ENCODE assay signal across 12 cellular contexts in the genomic region with DNA sequence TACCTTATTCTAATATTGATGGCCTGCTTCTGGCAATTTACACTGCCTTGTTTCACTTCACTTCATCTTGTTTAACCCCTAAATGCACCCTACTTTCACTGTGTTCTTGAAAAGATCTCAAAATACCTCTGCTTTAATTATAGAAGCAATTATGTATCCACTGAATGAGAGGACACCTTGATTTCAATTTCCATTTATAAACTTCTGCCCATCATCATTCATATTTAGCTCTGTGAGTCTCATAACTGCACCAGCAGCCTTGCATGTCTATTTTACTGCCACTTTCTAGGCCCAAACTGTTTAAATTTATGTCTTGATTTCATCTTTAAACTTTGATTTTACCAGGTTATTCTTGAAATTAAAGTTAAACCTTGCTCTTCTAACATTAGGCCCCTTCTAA. TPM values are rescaled to one million over a fixed set of nuclear protein-coding genes. Genes with fewer than 3 reads are reported as not detected.
DNase-seq lines count a peak whose midpoint lies in the region; ATAC-seq and TF ChIP-seq lines count a peak whose summit lies in the region.
"Had no signal": no experiment of that assay in that cellular context is flagged by ENCODE, and none has a peak within 500 bp of the region (broad histone marks: within the 10 kb centered on the region; RNA-seq: fewer than 3 reads in every experiment).

No MANE protein-coding gene starts in this region.

- peaks cover 24% of the 10 kb centered on the region for H3K36me3 Mint-ChIP-seq in T-helper 1 cell treated with Interleukin-12 subunit alpha and Interleukin-12 subunit beta and Interleukin-4 antibody, amounts not matched to agents 30 μg/mL and 1 μg/mL, for 36 hours (ENCODE audit: low read depth)
- H3K36me3 Mint-ChIP-seq in endodermal cell (ENCODE audit: low read depth) (peaks cover 38% of the 10 kb centered on the region), osteocyte (ENCODE audit: unreplicated experiment) (peaks cover 17% of the 10 kb centered on the region)

- H3K27me3 Mint-ChIP-seq in T-helper 1 cell treated with Interleukin-12 subunit alpha and Interleukin-12 subunit beta and Interleukin-4 antibody, amounts not matched to agents 30 μg/mL and 1 μg/mL, for 36 hours (ENCODE audit: low read depth), result no peaks in the 10 kb centered on the region
- H3K27me3 Mint-ChIP-seq in endodermal cell (ENCODE audit: insufficient read depth) (no peaks in the 10 kb centered on the region), osteocyte (ENCODE audit: unreplicated experiment) (no peaks in the 10 kb centered on the region)

- no peaks in the 10 kb centered on the region for H3K9me2 ChIP-seq in OCI-LY7 (ENCODE audit: insufficient read depth, low read length)

- ATAC-seq in GM21390 (IDR thresholded peaks at IDR 0.05; ENCODE audit: unreplicated experiment), result no peak

- H3K4me1 Mint-ChIP-seq in T-helper 1 cell treated with Interleukin-12 subunit alpha and Interleukin-12 subunit beta and Interleukin-4 antibody, amounts not matched to agents 30 μg/mL and 1 μg/mL, for 36 hours (ENCODE audit: low read depth), result peaks cover 28% of the 10 kb centered on the region
- peaks cover 20% of the 10 kb centered on the region for H3K4me1 Mint-ChIP-seq in endodermal cell
- peaks cover 13% of the 10 kb centered on the region for H3K4me1 Mint-ChIP-seq in osteocyte (ENCODE audit: unreplicated experiment)

- H3K79me2 ChIP-seq in OCI-LY7 (ENCODE audit: insufficient read depth, low read depth, low read length), result peaks cover 42% of the 10 kb centered on the region; the same call in 1 of the 2 replicates

- no peak for TF ChIP-seq CTCF in OCI-LY7 (conservative IDR thresholded peaks at IDR 0.05; ENCODE audit: low read length)
- no peak for TF ChIP-seq CTCF in endodermal cell (conservative IDR thresholded peaks at IDR 0.05)
- TF ChIP-seq CTCF in osteocyte (IDR thresholded peaks at IDR 0.05), result no peak

- intact Hi-C loops in OCI-LY7 (cut with micrococcal nuclease; ENCODE audit: unreplicated experiment), result no loop called here

- H3K4me3 Mint-ChIP-seq in T-helper 1 cell treated with Interleukin-12 subunit alpha and Interleukin-12 subunit beta and Interleukin-4 antibody, amounts not matched to agents 30 μg/mL and 1 μg/mL, for 36 hours, result no peak overlapping the region
- peak overlapping the region; percentile 35 for H3K4me3 Mint-ChIP-seq in endodermal cell
- H3K4me3 Mint-ChIP-seq in osteocyte (ENCODE audit: unreplicated experiment), result no peak overlapping the region

- CTCF ChIA-PET in OCI-LY7 (lab: Charles Lee; ENCODE audit: unreplicated experiment), result no interaction called here

- POLR2A ChIA-PET in OCI-LY7 (lab: Charles Lee), result interaction anchor here (0.7 to 1.4 kb wide), 3 partner anchors 21 to 172 kb away, joined by 3 read pairs; no protein-coding TSS in a partner anchor

- no peaks in the 10 kb centered on the region for H3K27me3 ChIP-seq in endodermal cell (ENCODE audit: control insufficient read depth, insufficient read depth, low read length, poor library complexity, severe bottlenecking)
- H3K27me3 ChIP-seq: ascending aorta had no signal

- no peak overlapping the region for H3K4me3 ChIP-seq in OCI-LY7 (ENCODE audit: low read depth, low read length, poor library complexity, severe bottlenecking)
- peak overlapping the region; percentile 50 for H3K4me3 ChIP-seq in endodermal cell (ENCODE audit: low read length)
- H3K4me3 ChIP-seq: ascending aorta had no signal

- DNase-seq in T-helper 1 cell, result no peak
- DNase-seq in OCI-LY7 (ENCODE audit: low spot score), result no peak
- DNase-seq in endodermal cell, result no peak
- no peak for DNase-seq in osteocyte (ENCODE audit: extremely low spot score, unreplicated experiment)
- no peak for DNase-seq in medulla oblongata (ENCODE audit: extremely low spot score)
- no peak for DNase-seq in globus pallidus (ENCODE audit: low spot score)
- DNase-seq: 8988T; activated CD4-positive, alpha-beta T cell treated with anti-CD3 and anti-CD28 coated beads for 1 hour; NCI-H2171 had no signal

- H3K9me3 ChIP-seq in OCI-LY7 (ENCODE audit: low read length) (no peaks in the 10 kb centered on the region), endodermal cell (ENCODE audit: control insufficient read depth, low read length) (no peaks in the 10 kb centered on the region)
- H3K9me3 ChIP-seq: ascending aorta had no signal

- H3K4me1 ChIP-seq in OCI-LY7 (ENCODE audit: insufficient read depth, low read length, poor library complexity, severe bottlenecking) (peaks cover 14% of the 10 kb centered on the region), endodermal cell (ENCODE audit: control insufficient read depth, insufficient read depth, low read length) (peaks cover 11% of the 10 kb centered on the region)
- H3K4me1 ChIP-seq: ascending aorta had no signal

- H3K27ac ChIP-seq in OCI-LY7 (ENCODE audit: low read depth, low read length, poor library complexity, severe bottlenecking) (peak overlapping the region; percentile 9), endodermal cell (ENCODE audit: low read depth, low read length) (no peak overlapping the region)
- H3K27ac ChIP-seq: ascending aorta had no signal

- H4K20me1 ChIP-seq in OCI-LY7 (ENCODE audit: insufficient read depth, low read length), result no peaks in the 10 kb centered on the region

- H3K4me2 ChIP-seq in OCI-LY7 (ENCODE audit: low read length), result peak overlapping the region; percentile 17; the same call in 1 of the 2 replicates

- BruUV-seq in OCI-LY7 (replicated peaks; lab: Mats Ljungman, UMichigan), result no TSS peak

- peak overlapping the region; percentile 9 for H3K27ac Mint-ChIP-seq in T-helper 1 cell treated with Interleukin-12 subunit alpha and Interleukin-12 subunit beta and Interleukin-4 antibody, amounts not matched to agents 30 μg/mL and 1 μg/mL, for 36 hours
- H3K27ac Mint-ChIP-seq in endodermal cell (peak overlapping the region; percentile 74), osteocyte (ENCODE audit: unreplicated experiment) (peak overlapping the region; percentile 4)

- H2AFZ ChIP-seq in OCI-LY7 (ENCODE audit: low read length), result no peak overlapping the region

- no peaks in the 10 kb centered on the region for H3K9me3 Mint-ChIP-seq in T-helper 1 cell treated with Interleukin-12 subunit alpha and Interleukin-12 subunit beta and Interleukin-4 antibody, amounts not matched to agents 30 μg/mL and 1 μg/mL, for 36 hours
- H3K9me3 Mint-ChIP-seq in endodermal cell (no peaks in the 10 kb centered on the region), osteocyte (ENCODE audit: unreplicated experiment) (no peaks in the 10 kb centered on the region)

- H3K9ac ChIP-seq in endodermal cell (ENCODE audit: extremely low read depth, low read length, poor library complexity, severe bottlenecking), result no peak overlapping the region

- H3K36me3 ChIP-seq in OCI-LY7 (ENCODE audit: insufficient read depth, low read length), result peaks cover 76% of the 10 kb centered on the region
- peaks cover 31% of the 10 kb centered on the region for H3K36me3 ChIP-seq in endodermal cell (ENCODE audit: control insufficient read depth, insufficient read depth, low read length)

RNA-seq across cellular contexts. Expression of a gene that starts 7.1 kb away (rescaled TPM):
- total RNA-seq in OCI-LY7 (2014; rRNA removed; shearing (Covaris generic)), result 14.7 and 17.2 TPM in 2 replicates
- total RNA-seq in OCI-LY7 (2022) (9.7 and 11.6 TPM in 2 replicates), endodermal cell (10 to 100 TPM; 18.5 to 19.7 TPM), osteocyte (7.3 and 8.4 TPM in 2 replicates)
- 19.4 TPM for polyA plus RNA-seq in endodermal cell (2013, experiment 1 of 2)
- polyA plus RNA-seq in endodermal cell (2013, experiment 2 of 2), result 21.4 TPM

RNA-seq across cellular contexts. Expression of a gene that starts 21.6 kb away (rescaled TPM):
- total RNA-seq in OCI-LY7 (2014; rRNA removed; shearing (Covaris generic)), result 79.3 and 83.5 TPM in 2 replicates
- total RNA-seq in OCI-LY7 (2022) (70.0 and 71.7 TPM in 2 replicates), endodermal cell (10 to 100 TPM; 21.4 to 23.5 TPM), osteocyte (46.6 and 50.6 TPM in 2 replicates)
- polyA plus RNA-seq in endodermal cell (2013, experiment 1 of 2), result 22.3 TPM
- 22.9 TPM for polyA plus RNA-seq in endodermal cell (2013, experiment 2 of 2)

RNA-seq across cellular contexts. Expression of a gene that starts 21.7 kb away (rescaled TPM):
- 257 and 441 TPM in 2 replicates for total RNA-seq in OCI-LY7 (2014; rRNA removed; shearing (Covaris generic))
- 306 and 313 TPM in 2 replicates for total RNA-seq in OCI-LY7 (2022)
- 100 to 1,000 TPM; 167 to 176 TPM for total RNA-seq in endodermal cell
- polyA plus RNA-seq in endodermal cell (2013, experiment 1 of 2), result 168 TPM
- 166 TPM for polyA plus RNA-seq in endodermal cell (2013, experiment 2 of 2)
- 171 and 187 TPM in 2 replicates for total RNA-seq in osteocyte

RNA-seq across cellular contexts. Expression of a gene that starts 43.4 kb away (rescaled TPM):
- total RNA-seq in OCI-LY7 (2014; rRNA removed; shearing (Covaris generic)), result 83.4 and 89.8 TPM in 2 replicates
- total RNA-seq in OCI-LY7 (2022), result 73.0 and 80.3 TPM in 2 replicates
- 10 to 100 TPM; 20.4 to 22.9 TPM for total RNA-seq in endodermal cell
- 22.7 TPM for polyA plus RNA-seq in endodermal cell (2013, experiment 1 of 2)
- polyA plus RNA-seq in endodermal cell (2013, experiment 2 of 2), result 23.7 TPM
- 7.4 and 8.1 TPM in 2 replicates for total RNA-seq in osteocyte
- total RNA-seq: ascending aorta had no signal

RNA-seq across cellular contexts. Expression of a gene that starts 45.9 kb away (rescaled TPM):
- total RNA-seq in OCI-LY7 (2014; rRNA removed; shearing (Covaris generic)), result 26.3 and 28.6 TPM in 2 replicates
- total RNA-seq in OCI-LY7 (2022), result 30.3 and 36.8 TPM in 2 replicates
- total RNA-seq in endodermal cell, result 10 to 100 TPM; 25.5 to 33.6 TPM
- polyA plus RNA-seq in endodermal cell (2013, experiment 1 of 2), result 31.2 TPM
- polyA plus RNA-seq in endodermal cell (2013, experiment 2 of 2), result 34.4 TPM
- 4.1 and 4.8 TPM in 2 replicates for total RNA-seq in osteocyte

Comparison
In these comparisons a context has a peak if more than half of its experiments do, and no peak if none do; other contexts are left out.
1. H3K27ac Mint-ChIP-seq: peak in every context shown above with its lines; median percentile 74 in endodermal cell; 9 in T-helper 1 cell treated with Interleukin-12 subunit alpha and Interleukin-12 subunit beta and Interleukin-4 antibody, amounts not matched to agents 30 μg/mL and 1 μg/mL, for 36 hours; 4 in osteocyte.